ENCODE assay signal across 24 cellular contexts in genomic region chr1:89989791-89990190, GRCh38. TPM values are rescaled to one million over a fixed set of nuclear protein-coding genes. Genes with fewer than 3 reads are reported as not detected.
DNase-seq lines count a peak whose midpoint lies in the region; ATAC-seq and TF ChIP-seq lines count a peak whose summit lies in the region.
"Had no signal": no experiment of that assay in that cellular context is flagged by ENCODE, and none has a peak within 500 bp of the region (broad histone marks: within the 10 kb centered on the region; RNA-seq: fewer than 3 reads in every experiment).

No MANE protein-coding gene starts in this region.

- TF ChIP-seq POLR2A in heart left ventricle (IDR thresholded peaks at IDR 0.05): no peak

- H3K27me3 ChIP-seq in heart left ventricle: no peaks in the 10 kb centered on the region
- H3K27me3 ChIP-seq: ascending aorta, SJCRH30 had no signal

- peaks cover 0 to 7% (median 0%) of the 10 kb centered on the region in 12 donors for H3K4me1 ChIP-seq in heart left ventricle
- H3K4me1 ChIP-seq: ascending aorta, SJCRH30 had no signal

- no peak for ATAC-seq in heart left ventricle
- ATAC-seq: sciatic nerve had no signal

- whole genome bisulfite sequencing in heart left ventricle, 4 donors: 76 to 86% (median 81%) methylated on average over 3 of the region's 3 CpGs

- peak; percentile 95 for DNase-seq in DMS 273 (lab: John Stamatoyannopoulos, UW; ENCODE audit: unreplicated experiment)
- DNase-seq in NCI-H146 treated with DMSO at 0.1 percent for 48 hours (lab: John Stamatoyannopoulos, UW; ENCODE audit: unreplicated experiment): peak; percentile 47
- peak; percentile 94 for DNase-seq in NCI-H69 (lab: John Stamatoyannopoulos, UW)
- peak; percentile 28 for DNase-seq in iPS-NIHi11 (ENCODE audit: low spot score)
- no peak for DNase-seq in hepatic stellate cell (ENCODE audit: low spot score)
- no peak for DNase-seq in heart left ventricle
- DNase-seq in GF-D8 (lab: John Stamatoyannopoulos, UW): no peak
- DNase-seq in globus pallidus (ENCODE audit: low spot score): no peak
- DNase-seq: activated CD4-positive, alpha-beta T cell treated with anti-CD3 and anti-CD28 coated beads for 4 hours; activated CD8-positive, alpha-beta memory T cell treated with anti-CD3 and anti-CD28 coated beads, Interleukin-2, amount 50 U/mL, for 48 hours; activated naive CD4-positive, alpha-beta T cell; erythroblast; H9; head of caudate nucleus; Kasumi-1; midbrain; NCI-H2029 treated with DMSO at 0.1 percent for 48 hours; occipital lobe; SJCRH30; stimulated activated CD4-positive, alpha-beta T cell treated with anti-CD3 and anti-CD28 coated beads, Interleukin-2, amount 100 ng/mL, for 24 hours; T-helper 9 cell had no signal

- no peaks in the 10 kb centered on the region for H3K36me3 ChIP-seq in heart left ventricle
- H3K36me3 ChIP-seq: ascending aorta, SJCRH30 had no signal

- intact Hi-C loops in heart left ventricle (cut with DNase I): loop anchor here in 9 of 10 donors (5.0 to 10.0 kb wide), 7 partner anchors 65 to 505 kb away; partner anchors contain the start of genes LRRC8C (in 3 of the 9) and LRRC8D (in 3 of the 9)

- H3K4me3 ChIP-seq in heart left ventricle: no peak overlapping the region
- H3K4me3 ChIP-seq: ascending aorta, coronary artery, SJCRH30 had no signal

- H3K9me3 ChIP-seq in heart left ventricle: no peaks in the 10 kb centered on the region
- H3K9me3 ChIP-seq: ascending aorta, SJCRH30 had no signal

- TF ChIP-seq CTCF in heart left ventricle (IDR thresholded peaks at IDR 0.05): no peak

- no peak overlapping the region for H3K27ac ChIP-seq in heart left ventricle
- H3K27ac ChIP-seq: ascending aorta, coronary artery, SJCRH30 had no signal

RNA-seq across cellular contexts. Expression of gene ZNF326, which starts 5.1 kb away (rescaled TPM):
- total RNA-seq in heart left ventricle: 10 to 100 TPM in 6 of 9 donors, 1 to 10 TPM in 3; 4.9 to 14.7 (median 10.1) TPM
- polyA plus RNA-seq in heart left ventricle: 10 to 100 TPM; 11.4 to 12.0 TPM

Comparison
In these comparisons a context has a peak if more than half of its experiments do, and no peak if none do; other contexts are left out.
1. DNase-seq: peak in DMS 273 (single experiment), NCI-H146 treated with DMSO at 0.1 percent for 48 hours (single experiment), NCI-H69 (single experiment) and iPS-NIHi11 (single experiment); none in hepatic stellate cell (single experiment), heart left ventricle (0 of 5), GF-D8 (single experiment) and globus pallidus (single experiment).